ENCODE assay signal across 23 cellular contexts in genomic region chr1:170730443-170730842, GRCh38.
DNase-seq lines count a peak whose midpoint lies in the region; ATAC-seq and TF ChIP-seq lines count a peak whose summit lies in the region.
"Had no signal": no experiment of that assay in that cellular context is flagged by ENCODE, and none has a peak within 500 bp of the region (broad histone marks: within the 10 kb centered on the region; RNA-seq: fewer than 3 reads in every experiment).

No MANE protein-coding gene starts in this region.

- peak overlapping the region in 3 of 4 donors; percentile 21 to 37 (median 26) for H3K4me3 ChIP-seq in gastrocnemius medialis
- H3K4me3 ChIP-seq in CD8-positive, alpha-beta memory T cell (ENCODE audit: low read length), result no peak overlapping the region
- H3K4me3 ChIP-seq: lung, sigmoid colon had no signal

- H3K36me3 ChIP-seq in gastrocnemius medialis, result no peaks in the 10 kb centered on the region
- H3K36me3 ChIP-seq in CD8-positive, alpha-beta memory T cell (ENCODE audit: insufficient read depth, low read length), result no peaks in the 10 kb centered on the region
- H3K36me3 ChIP-seq: sigmoid colon had no signal

- H3K27ac ChIP-seq in gastrocnemius medialis, result peak overlapping the region; percentile 85 to 95 (median 90)
- no peak overlapping the region for H3K27ac ChIP-seq in CD8-positive, alpha-beta memory T cell (ENCODE audit: low read depth, low read length)
- H3K27ac ChIP-seq: sigmoid colon had no signal

- peaks cover 3 to 13% of the 10 kb centered on the region in 2 donors for H3K27me3 Mint-ChIP-seq in CD8-positive, alpha-beta memory T cell
- H3K27me3 Mint-ChIP-seq: stimulated activated memory B cell treated with anti-CD40 and anti-IgM and Interleukin-4, amounts not matched to agents 10 μg/mL and 1 μg/mL and 100 μg/mL, for 72 hours had no signal

- no peak overlapping the region for H3K27ac Mint-ChIP-seq in CD8-positive, alpha-beta memory T cell
- H3K27ac Mint-ChIP-seq: activated CD4-positive, alpha-beta T cell treated with anti-CD3 and anti-CD28 coated beads, Interleukin-2, amount 10 ng/mL, durations not matched to agents 7 days and 5 days; activated naive CD8-positive, alpha-beta T cell; activated T-helper 17 cell treated with anti-CD3 and anti-CD28 coated beads, Interleukin-2, amount 50 U/mL, for 72 hours; CD8-positive, alpha-beta T cell; stimulated activated memory B cell treated with anti-CD40 and anti-IgM and Interleukin-4, amounts not matched to agents 10 μg/mL and 1 μg/mL and 100 μg/mL, for 72 hours had no signal

- no peak for TF ChIP-seq POLR2A in gastrocnemius medialis (IDR thresholded peaks at IDR 0.05)

- POLR2A ChIA-PET in CD8-positive, alpha-beta memory T cell (lab: Charles Lee), result no interaction called here

- no peaks in the 10 kb centered on the region for H3K9me3 Mint-ChIP-seq in CD8-positive, alpha-beta memory T cell
- H3K9me3 Mint-ChIP-seq: activated CD4-positive, alpha-beta T cell treated with anti-CD3 and anti-CD28 coated beads, Interleukin-2, amount 10 ng/mL, durations not matched to agents 7 days and 5 days; activated T-helper 17 cell treated with anti-CD3 and anti-CD28 coated beads, Interleukin-2, amount 50 U/mL, for 72 hours; CD8-positive, alpha-beta T cell; stimulated activated memory B cell treated with anti-CD40 and anti-IgM and Interleukin-4, amounts not matched to agents 10 μg/mL and 1 μg/mL and 100 μg/mL, for 72 hours had no signal

- intact Hi-C loops in Right ventricle myocardium superior (cut with DNase I), result no loop called here
- intact Hi-C loops in gastrocnemius medialis (cut with DNase I; ENCODE audit: low total_unique reads), result loop anchor here (10.0 kb wide), 1 partner anchor 1246 kb away; the partner anchor contains the start of gene SLC19A2

- peak; percentile 16 for DNase-seq in Daoy (ENCODE audit: low read depth)
- DNase-seq in Right ventricle myocardium superior, result no peak
- DNase-seq in gastrocnemius medialis, result no peak
- DNase-seq in CD8-positive, alpha-beta memory T cell, result no peak
- no peak for DNase-seq in putamen (ENCODE audit: low spot score)
- no peak for DNase-seq in RKO (ENCODE audit: low spot score)
- DNase-seq: activated CD4-positive, alpha-beta T cell treated with anti-CD3 and anti-CD28 coated beads, Interleukin-2, amount 10 ng/mL, durations not matched to agents 7 days and 5 days; CD8-positive, alpha-beta T cell; DMS79; islet precursor cell; NCI-H1105; NCI-H2107; NCI-H526; occipital lobe; sigmoid colon; stimulated activated CD4-positive, alpha-beta T cell treated with anti-CD3 and anti-CD28 coated beads, Interleukin-1b, Interleukin-23, amount 100 ng/mL, for 48 hours; T-helper 1 cell had no signal

- H3K4me1 ChIP-seq in gastrocnemius medialis, result peaks cover 72 to 77% of the 10 kb centered on the region in 2 donors
- H3K4me1 ChIP-seq in CD8-positive, alpha-beta memory T cell (ENCODE audit: insufficient read depth, low read length), result no peaks in the 10 kb centered on the region
- H3K4me1 ChIP-seq: sigmoid colon had no signal

- H3K9me3 ChIP-seq in gastrocnemius medialis, result no peaks in the 10 kb centered on the region
- H3K9me3 ChIP-seq in CD8-positive, alpha-beta memory T cell (ENCODE audit: low read length), result no peaks in the 10 kb centered on the region
- H3K9me3 ChIP-seq: sigmoid colon had no signal

- no peaks in the 10 kb centered on the region for H3K36me3 Mint-ChIP-seq in CD8-positive, alpha-beta memory T cell
- H3K36me3 Mint-ChIP-seq: activated naive CD8-positive, alpha-beta T cell; CD8-positive, alpha-beta T cell; stimulated activated memory B cell treated with anti-CD40 and anti-IgM and Interleukin-4, amounts not matched to agents 10 μg/mL and 1 μg/mL and 100 μg/mL, for 72 hours had no signal

- TF ChIP-seq CTCF in gastrocnemius medialis (IDR thresholded peaks at IDR 0.05 in 4 of 5, conservative IDR thresholded peaks at IDR 0.05 in 1 of 5), result no peak

- in situ Hi-C loops in gastrocnemius medialis (cut with MboI; ENCODE audit: low sequenced_read_pairs in 4 of 4), result loop anchor here in 1 of 4 donors (25.0 kb wide), 1 partner anchor 1243 kb away; the partner anchor contains the start of gene SLC19A2

- ATAC-seq in SK-N-SH treated with all-trans-retinoic acid at 6 μM for 48 hours (peak; percentile 11; the same call in 2 of the 3 replicates), Right ventricle myocardium superior (ENCODE audit: poor library complexity) (peak; percentile 56), gastrocnemius medialis (no peak)
- ATAC-seq: activated T-helper 17 cell treated with anti-CD3 and anti-CD28 coated beads, Interleukin-2, amount 50 U/mL, for 72 hours; CD8-positive, alpha-beta T cell; HCT116; stimulated activated memory B cell treated with anti-CD40 and anti-IgM and Interleukin-4, amounts not matched to agents 10 μg/mL and 1 μg/mL and 100 μg/mL, for 72 hours had no signal

- H3K27me3 ChIP-seq in gastrocnemius medialis, result no peaks in the 10 kb centered on the region
- no peaks in the 10 kb centered on the region for H3K27me3 ChIP-seq in CD8-positive, alpha-beta memory T cell (ENCODE audit: insufficient read depth, low read length, poor library complexity, severe bottlenecking)
- H3K27me3 ChIP-seq: sigmoid colon had no signal

- H3K4me1 Mint-ChIP-seq in CD8-positive, alpha-beta memory T cell, result no peaks in the 10 kb centered on the region
- H3K4me1 Mint-ChIP-seq: activated CD4-positive, alpha-beta T cell treated with anti-CD3 and anti-CD28 coated beads, Interleukin-2, amount 10 ng/mL, durations not matched to agents 7 days and 5 days; activated T-helper 17 cell treated with anti-CD3 and anti-CD28 coated beads, Interleukin-2, amount 50 U/mL, for 72 hours; stimulated activated memory B cell treated with anti-CD40 and anti-IgM and Interleukin-4, amounts not matched to agents 10 μg/mL and 1 μg/mL and 100 μg/mL, for 72 hours had no signal

- CTCF ChIA-PET in CD8-positive, alpha-beta memory T cell (lab: Charles Lee), result no interaction called here

- H3K4me3 Mint-ChIP-seq in CD8-positive, alpha-beta memory T cell, result no peak overlapping the region
- H3K4me3 Mint-ChIP-seq: activated CD4-positive, alpha-beta T cell treated with anti-CD3 and anti-CD28 coated beads, Interleukin-2, amount 10 ng/mL, durations not matched to agents 7 days and 5 days; activated naive CD8-positive, alpha-beta T cell; activated T-helper 17 cell treated with anti-CD3 and anti-CD28 coated beads, Interleukin-2, amount 50 U/mL, for 72 hours; CD8-positive, alpha-beta T cell; stimulated activated memory B cell treated with anti-CD40 and anti-IgM and Interleukin-4, amounts not matched to agents 10 μg/mL and 1 μg/mL and 100 μg/mL, for 72 hours had no signal

TF ChIP-seq in SK-N-SH treated with all-trans-retinoic acid at 6 μM for 48 hours, 23 proteins besides CTCF, POLR2A, EP300 and RAD21:
- TF ChIP-seq OSR1 (CRISPR knock-in tag; IDR thresholded peaks at IDR 0.05) (no peak), ZNF70 (CRISPR knock-in tag; IDR thresholded peaks at IDR 0.05) (no peak), POU6F1 (CRISPR knock-in tag; IDR thresholded peaks at IDR 0.05; ENCODE audit: borderline replicate concordance, low read depth) (no peak), TSHZ2 (CRISPR knock-in tag; IDR thresholded peaks at IDR 0.05) (no peak), ZC3H10 (CRISPR knock-in tag; IDR thresholded peaks at IDR 0.05) (peak; percentile 48; the same call in 1 of the 2 replicates)

Comparison
In these comparisons a context has a peak if more than half of its experiments do, and no peak if none do; other contexts are left out.
1. ATAC-seq: peak in SK-N-SH treated with all-trans-retinoic acid at 6 μM for 48 hours (single experiment) and Right ventricle myocardium superior (single experiment); none in gastrocnemius medialis (0 of 2).